ENCODE assay signal across 10 cellular contexts in genomic region chr22:46026907-46027218, GRCh38. TPM values are rescaled to one million over a fixed set of nuclear protein-coding genes. Genes with fewer than 3 reads are reported as not detected.
DNase-seq lines count a peak whose midpoint lies in the region; ATAC-seq and TF ChIP-seq lines count a peak whose summit lies in the region.
"Had no signal": no experiment of that assay in that cellular context is flagged by ENCODE, and none has a peak within 500 bp of the region (broad histone marks: within the 10 kb centered on the region; RNA-seq: fewer than 3 reads in every experiment).

No MANE protein-coding gene starts in this region.

- H3K4me1 ChIP-seq in NT2/D1 (ENCODE audit: insufficient read depth, insufficient read length) (peaks cover 9% of the 10 kb centered on the region), lower lobe of right lung (peaks cover 16% of the 10 kb centered on the region)

- H3K9me3 ChIP-seq in NT2/D1 (ENCODE audit: insufficient read depth, low read length) (no peaks in the 10 kb centered on the region), lower lobe of right lung (no peaks in the 10 kb centered on the region)
- H3K9me3 ChIP-seq: SJSA1 had no signal

- H3K4me3 ChIP-seq in NT2/D1 (ENCODE audit: insufficient read length, low read depth) (peak overlapping the region; percentile 34), choroid plexus epithelial cell (ENCODE audit: low read depth, low read length) (peak overlapping the region; percentile 47), lower lobe of right lung (peak overlapping the region; percentile 55)

- DNase-seq in NT2/D1 (ENCODE audit: low read depth, low spot score) (no peak), choroid plexus epithelial cell (ENCODE audit: low read depth) (no peak), lower lobe of right lung (no peak), substantia nigra (lab: John Stamatoyannopoulos, UW) (no peak), T-helper 9 cell (no peak), RPMI8226 (no peak)
- DNase-seq in effector CD8-positive, alpha-beta T cell (lab: John Stamatoyannopoulos, UW), result no peak
- DNase-seq: activated gamma-delta T cell had no signal

- H3K9ac ChIP-seq in NT2/D1 (ENCODE audit: insufficient read length, low read depth), result peak overlapping the region; percentile 50

- TF ChIP-seq POLR2A in GM18505 (IDR thresholded peaks at IDR 0.05; ENCODE audit: borderline replicate concordance, extremely low read depth, insufficient read depth, insufficient read length), result no peak

- no peaks in the 10 kb centered on the region for H3K36me3 ChIP-seq in NT2/D1 (ENCODE audit: insufficient read depth, insufficient read length, low read length)
- H3K36me3 ChIP-seq in lower lobe of right lung, result no peaks in the 10 kb centered on the region
- H3K36me3 ChIP-seq: SJSA1 had no signal

- no peak for TF ChIP-seq CTCF in choroid plexus epithelial cell (conservative IDR thresholded peaks at IDR 0.05; ENCODE audit: low read depth, low read length)
- TF ChIP-seq CTCF in lower lobe of right lung (IDR thresholded peaks at IDR 0.05), result no peak

- H3K27ac ChIP-seq in lower lobe of right lung (peak overlapping the region; percentile 67), substantia nigra (ENCODE audit: low read depth, low read length, poor library complexity, severe bottlenecking) (peak overlapping the region; percentile 91)
- H3K27ac ChIP-seq: SJSA1 had no signal

- H3K27me3 ChIP-seq in NT2/D1 (ENCODE audit: insufficient read depth, insufficient read length), result peaks cover 61% of the 10 kb centered on the region
- H3K27me3 ChIP-seq in lower lobe of right lung (ENCODE audit: low read depth), result no peaks in the 10 kb centered on the region

- ATAC-seq in lower lobe of right lung, result peak in 1 of 2 donors; percentile 12
- ATAC-seq in GM18505 (IDR thresholded peaks at IDR 0.05; ENCODE audit: unreplicated experiment), result no peak

- intact Hi-C loops in lower lobe of right lung (cut with DNase I), result no loop called here

RNA-seq across cellular contexts. Expression of gene WNT7B, which starts 49.9 kb away (rescaled TPM):
- total RNA-seq in lower lobe of right lung, result 6.3 TPM
